Comparison of ENCODE assay signal across 7 cellular contexts in genomic region chr16:5093746-5094145, GRCh38. TPM values are rescaled to one million over a fixed set of nuclear protein-coding genes. Genes with fewer than 3 reads are reported as not detected.
"Had no signal": no experiment of that assay in that cellular context is flagged by ENCODE, and none has a peak within 500 bp of the region (broad histone marks: within the 10 kb centered on the region; RNA-seq: fewer than 3 reads in every experiment).

No MANE protein-coding gene starts in this region.

RNA-seq across cellular contexts. Expression of gene C16orf89, which starts 28.0 kb away (rescaled TPM):
- total RNA-seq: mononuclear cell; naive thymus-derived CD4-positive, alpha-beta T cell; natural killer cell treated with Interleukin-12 subunit alpha and Interleukin-12 subunit beta and Interleukin-15 and Interleukin-18, amount 100 ng/mL, for 72 hours; osteocyte; progenitor cell of endocrine pancreas; pulmonary artery endothelial cell; right lobe of liver had no signal
